In the genomic region with DNA sequence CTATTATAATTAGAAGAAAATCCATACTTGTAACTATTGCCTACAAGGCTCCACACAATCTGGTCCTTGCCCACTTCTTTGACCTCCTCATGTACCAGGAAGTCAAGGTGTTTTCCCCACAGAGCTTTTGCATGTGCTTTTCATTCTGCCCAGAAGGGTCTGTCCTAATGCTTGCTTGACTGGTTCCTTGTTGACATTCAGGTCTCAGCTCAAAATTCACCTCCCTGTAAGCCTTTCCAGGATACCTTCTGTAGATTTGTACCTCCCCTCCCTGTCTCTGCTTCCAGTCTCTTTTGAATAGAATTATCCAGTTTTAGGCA, we compare ENCODE assay signal across 12 cellular contexts. TPM values are rescaled to one million over a fixed set of nuclear protein-coding genes. Genes with fewer than 3 reads are reported as not detected.
DNase-seq lines count a peak whose midpoint lies in the region; ATAC-seq, FAIRE-seq and TF ChIP-seq lines count a peak whose summit lies in the region.
"Had no signal": no experiment of that assay in that cellular context is flagged by ENCODE, and none has a peak within 500 bp of the region (broad histone marks: within the 10 kb centered on the region; RNA-seq: fewer than 3 reads in every experiment).

No MANE protein-coding gene starts in this region.

- no peak overlapping the region for H3K27ac Mint-ChIP-seq in stimulated activated effector memory CD8-positive, alpha-beta T cell treated with anti-CD3 and anti-CD28 coated beads, Interleukin-12 subunit alpha, Interleukin-12 subunit beta, amount 100 ng/mL, for 72 hours
- H3K27ac Mint-ChIP-seq in activated naive CD8-positive, alpha-beta T cell treated with anti-CD3 and anti-CD28 coated beads for 36 hours = no peak overlapping the region

- no peak overlapping the region for H3K9ac ChIP-seq in HepG2 (ENCODE audit: insufficient read depth, low read depth, low read length)

- no peaks in the 10 kb centered on the region for H3K9me3 Mint-ChIP-seq in stimulated activated effector memory CD8-positive, alpha-beta T cell treated with anti-CD3 and anti-CD28 coated beads, Interleukin-12 subunit alpha, Interleukin-12 subunit beta, amount 100 ng/mL, for 72 hours
- no peaks in the 10 kb centered on the region for H3K9me3 Mint-ChIP-seq in activated naive CD8-positive, alpha-beta T cell treated with anti-CD3 and anti-CD28 coated beads for 36 hours

- peaks cover 7% of the 10 kb centered on the region for H3K4me1 ChIP-seq in HepG2 (ENCODE audit: insufficient read depth, low read length)

- H3K27me3 Mint-ChIP-seq in activated naive CD8-positive, alpha-beta T cell treated with anti-CD3 and anti-CD28 coated beads for 36 hours = no peaks in the 10 kb centered on the region

- no peak overlapping the region for H3K4me3 Mint-ChIP-seq in stimulated activated effector memory CD8-positive, alpha-beta T cell treated with anti-CD3 and anti-CD28 coated beads, Interleukin-12 subunit alpha, Interleukin-12 subunit beta, amount 100 ng/mL, for 72 hours
- no peak overlapping the region for H3K4me3 Mint-ChIP-seq in activated naive CD8-positive, alpha-beta T cell treated with anti-CD3 and anti-CD28 coated beads for 36 hours

- ATAC-seq in GM18498 (IDR thresholded peaks at IDR 0.05; ENCODE audit: unreplicated experiment) (peak; percentile 69), GM21390 (IDR thresholded peaks at IDR 0.05; ENCODE audit: unreplicated experiment) (peak; percentile 62), HG03439 (IDR thresholded peaks at IDR 0.05; ENCODE audit: unreplicated experiment) (peak; percentile 50), HepG2 (peak; percentile 43; the same call in 2 of the 3 replicates)
- no peak for ATAC-seq in stimulated activated effector memory CD8-positive, alpha-beta T cell treated with anti-CD3 and anti-CD28 coated beads, Interleukin-12 subunit alpha, Interleukin-12 subunit beta, amount 100 ng/mL, for 72 hours

- intact Hi-C loops in HepG2 (cut with micrococcal nuclease; ENCODE audit: unreplicated experiment) = no loop called here

- TF ChIP-seq EP300 in HepG2 (IDR thresholded peaks at IDR 0.05; ENCODE audit: low read depth in 2 of 2, low read length in 2 of 2) (no peak), HepG2 (CRISPR knock-in tag; IDR thresholded peaks at IDR 0.05; ENCODE audit: borderline replicate concordance) (no peak)

- in situ Hi-C loops in HepG2 (cut with HindIII; ENCODE audit: extremely low pct_ligation_motif_present, low pct_unique_long_range_greater_than_20kb) = loop anchor here (10.0 kb wide), 2 partner anchors 394 to 434 kb away; partner anchors contain the start of gene DTWD2

- H3K36me3 Mint-ChIP-seq in stimulated activated effector memory CD8-positive, alpha-beta T cell treated with anti-CD3 and anti-CD28 coated beads, Interleukin-12 subunit alpha, Interleukin-12 subunit beta, amount 100 ng/mL, for 72 hours = no peaks in the 10 kb centered on the region
- no peaks in the 10 kb centered on the region for H3K36me3 Mint-ChIP-seq in activated naive CD8-positive, alpha-beta T cell treated with anti-CD3 and anti-CD28 coated beads for 36 hours

- DNase-seq in HepG2 (ENCODE audit: low spot score) (no peak), A172 (ENCODE audit: low spot score) (no peak), EL (no peak)
- DNase-seq in stimulated activated effector memory CD8-positive, alpha-beta T cell treated with anti-CD3 and anti-CD28 coated beads, Interleukin-12 subunit alpha, Interleukin-12 subunit beta, amount 100 ng/mL, for 72 hours (ENCODE audit: low spot score in 2 of 2) = no peak
- DNase-seq in activated naive CD8-positive, alpha-beta T cell treated with anti-CD3 and anti-CD28 coated beads for 36 hours = no peak
- DNase-seq: GDM1 had no signal

- H3K4me3 ChIP-seq in HepG2 (replicated peaks in 1 of 3; ENCODE audit: insufficient read depth in 1 of 3, low read depth in 2 of 3, low read length in 3 of 3) = no peak overlapping the region
- H3K4me3 ChIP-seq: vagina had no signal

- H3K79me2 ChIP-seq in HepG2 (ENCODE audit: insufficient read depth, low read length) = no peaks in the 10 kb centered on the region

- TF ChIP-seq RAD21 in HepG2 (CRISPR knock-in tag; IDR thresholded peaks at IDR 0.05) = no peak

- BruUV-seq in HepG2 (replicated peaks; lab: Mats Ljungman, UMichigan) = no TSS peak

- H3K9me3 ChIP-seq in HepG2 (ENCODE audit: low read length) = no peaks in the 10 kb centered on the region
- H3K9me3 ChIP-seq: vagina had no signal

- no peak for FAIRE-seq in HepG2 (lab: Jason Lieb, UNC)
- FAIRE-seq: colon, HTR-8/SVneo had no signal

- H3K4me2 ChIP-seq in HepG2 (ENCODE audit: low read depth, low read length) = no peak overlapping the region

- no peaks in the 10 kb centered on the region for H3K36me3 ChIP-seq in HepG2 (replicated peaks in 1 of 2; ENCODE audit: control insufficient read depth in 1 of 2, insufficient read depth in 2 of 2, low read length in 2 of 2)
- H3K36me3 ChIP-seq: vagina had no signal

- no peaks in the 10 kb centered on the region for H4K20me1 ChIP-seq in HepG2 (ENCODE audit: insufficient read depth, low read length)

- H3K27ac ChIP-seq in HepG2 (ENCODE audit: extremely low read length, insufficient read depth, low read length) = no peak overlapping the region
- H3K27ac ChIP-seq: vagina had no signal

- no peaks in the 10 kb centered on the region; a peak in 1 of 5 replicates for H3K27me3 ChIP-seq in HepG2 (ENCODE audit: control insufficient read depth in 1 of 2, insufficient read depth in 2 of 2, low read length in 2 of 2)
- H3K27me3 ChIP-seq: vagina had no signal

- no peak for TF ChIP-seq POLR2A in HepG2 (IDR thresholded peaks at IDR 0.05; ENCODE audit: insufficient read depth in 1 of 2, low read depth in 2 of 2, low read length in 2 of 2)

- TF ChIP-seq CTCF in HepG2 (CRISPR knock-in tag; IDR thresholded peaks at IDR 0.05) = no peak

- H2AFZ ChIP-seq in HepG2 (ENCODE audit: low read length) = no peak overlapping the region

- peaks cover 7% of the 10 kb centered on the region for H3K4me1 Mint-ChIP-seq in stimulated activated effector memory CD8-positive, alpha-beta T cell treated with anti-CD3 and anti-CD28 coated beads, Interleukin-12 subunit alpha, Interleukin-12 subunit beta, amount 100 ng/mL, for 72 hours
- H3K4me1 Mint-ChIP-seq in activated naive CD8-positive, alpha-beta T cell treated with anti-CD3 and anti-CD28 coated beads for 36 hours = peaks cover 18% of the 10 kb centered on the region

- POLR2A ChIA-PET in HepG2 (lab: Yijun Ruan, JAX) = no interaction called here

- CTCF ChIA-PET in HepG2 (lab: Yijun Ruan, JAX; ENCODE audit: low intra/inter-chr PET ratio, low total read pairs) = no interaction called here

TF ChIP-seq in HepG2, 621 proteins besides CTCF, POLR2A, EP300 and RAD21:
- TF ChIP-seq HNRNPK (IDR thresholded peaks at IDR 0.05; ENCODE audit: low read depth, low read length, poor library complexity, severe bottlenecking) (no peak), ZSCAN21 (CRISPR knock-in tag; IDR thresholded peaks at IDR 0.05; ENCODE audit: borderline replicate concordance) (no peak), NKX3-1 (CRISPR knock-in tag; IDR thresholded peaks at IDR 0.05) (no peak), ZNF670 (CRISPR knock-in tag; IDR thresholded peaks at IDR 0.05; ENCODE audit: borderline replicate concordance) (no peak), MTF1 (CRISPR knock-in tag; IDR thresholded peaks at IDR 0.05) (no peak), ZKSCAN5 (CRISPR knock-in tag; IDR thresholded peaks at IDR 0.05) (no peak), ZC3H13 (CRISPR knock-in tag; IDR thresholded peaks at IDR 0.05) (no peak), SIN3B (IDR thresholded peaks at IDR 0.05; ENCODE audit: low read length) (no peak), HDAC1 (CRISPR knock-in tag; IDR thresholded peaks at IDR 0.05) (no peak), ZNF7 (CRISPR knock-in tag; IDR thresholded peaks at IDR 0.05) (no peak), PHF21A (CRISPR knock-in tag; IDR thresholded peaks at IDR 0.05) (no peak)
- TF ChIP-seq, protein P1, sequence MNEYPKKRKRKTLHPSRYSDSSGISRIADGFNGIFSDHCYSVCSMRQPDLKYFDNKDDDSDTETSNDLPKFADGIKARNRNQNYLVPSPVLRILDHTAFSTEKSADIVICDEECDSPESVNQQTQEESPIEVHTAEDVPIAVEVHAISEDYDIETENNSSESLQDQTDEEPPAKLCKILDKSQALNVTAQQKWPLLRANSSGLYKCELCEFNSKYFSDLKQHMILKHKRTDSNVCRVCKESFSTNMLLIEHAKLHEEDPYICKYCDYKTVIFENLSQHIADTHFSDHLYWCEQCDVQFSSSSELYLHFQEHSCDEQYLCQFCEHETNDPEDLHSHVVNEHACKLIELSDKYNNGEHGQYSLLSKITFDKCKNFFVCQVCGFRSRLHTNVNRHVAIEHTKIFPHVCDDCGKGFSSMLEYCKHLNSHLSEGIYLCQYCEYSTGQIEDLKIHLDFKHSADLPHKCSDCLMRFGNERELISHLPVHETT (CRISPR knock-in tag; conservative IDR thresholded peaks at IDR 0.05) = no peak

RNA-seq across cellular contexts. Expression of gene HSD17B4, which starts 33.6 kb away (rescaled TPM):
- 399 and 508 TPM in 2 replicates for total RNA-seq in HepG2 (2016; rRNA removed; fragmentation: Illumina TruSeq; extraction: Trizol)
- total RNA-seq in HepG2 (2016; cell fraction: cytosol; rRNA removed; fragmentation: Illumina TruSeq; extraction: Trizol; ENCODE audit: low read depth) = 60.7 and 79.3 TPM in 2 replicates
- total RNA-seq in HepG2 (2016; cell fraction: insoluble cytoplasmic fraction; rRNA removed; fragmentation: Illumina TruSeq; extraction: Trizol) = 397 and 512 TPM in 2 replicates
- total RNA-seq in HepG2 (2016; cell fraction: membrane; rRNA removed; fragmentation: Illumina TruSeq; extraction: Trizol) = 102 and 119 TPM in 2 replicates
- 218 and 251 TPM in 2 replicates for total RNA-seq in HepG2 (2016; cell fraction: nucleus; rRNA removed; fragmentation: Illumina TruSeq; extraction: Trizol)
- 163 and 178 TPM in 2 replicates for polyA plus RNA-seq in HepG2 (2011; rRNA removed)
- polyA plus RNA-seq in HepG2 (2011; cell fraction: cytosol; rRNA removed) = 98.0 and 194 TPM in 2 replicates
- 119 and 175 TPM in 2 replicates for polyA plus RNA-seq in HepG2 (2011; cell fraction: nucleus; rRNA removed)
- 153 and 212 TPM in 2 replicates for polyA plus RNA-seq in HepG2 (2012)
- polyA plus RNA-seq in HepG2 (2016; cell fraction: cytosol; fragmentation: Illumina TruSeq; extraction: Trizol; ENCODE audit: low read depth) = 35.4 and 40.3 TPM in 2 replicates
- polyA plus RNA-seq in HepG2 (2016; cell fraction: insoluble cytoplasmic fraction; fragmentation: Illumina TruSeq; extraction: Trizol; ENCODE audit: low read depth) = 332 and 336 TPM in 2 replicates
- 57.1 and 67.7 TPM in 2 replicates for polyA plus RNA-seq in HepG2 (2016; cell fraction: membrane; fragmentation: Illumina TruSeq; extraction: Trizol; ENCODE audit: low read depth)
- 221 and 269 TPM in 2 replicates for polyA plus RNA-seq in HepG2 (2016; cell fraction: nucleus; fragmentation: Illumina TruSeq; extraction: Trizol; ENCODE audit: insufficient read depth, low read depth)
- 271 and 288 TPM in 2 replicates for polyA minus RNA-seq in HepG2 (2011; rRNA and poly(A)+ RNA removed; ENCODE audit: low replicate concordance)
- polyA minus RNA-seq in HepG2 (2011; cell fraction: cytosol; rRNA and poly(A)+ RNA removed) = 117 and 147 TPM in 2 replicates
- polyA minus RNA-seq in HepG2 (2011; cell fraction: nucleus; rRNA and poly(A)+ RNA removed) = 131 and 184 TPM in 2 replicates
- total RNA-seq in activated naive CD8-positive, alpha-beta T cell treated with anti-CD3 and anti-CD28 coated beads for 36 hours = 10 to 100 TPM; 68.3 to 74.2 TPM
- total RNA-seq in A172 (2014; rRNA removed; shearing (Covaris generic)) = 140 and 150 TPM in 2 replicates
